ENCODE assay signal across 8 cellular contexts in the genomic region with DNA sequence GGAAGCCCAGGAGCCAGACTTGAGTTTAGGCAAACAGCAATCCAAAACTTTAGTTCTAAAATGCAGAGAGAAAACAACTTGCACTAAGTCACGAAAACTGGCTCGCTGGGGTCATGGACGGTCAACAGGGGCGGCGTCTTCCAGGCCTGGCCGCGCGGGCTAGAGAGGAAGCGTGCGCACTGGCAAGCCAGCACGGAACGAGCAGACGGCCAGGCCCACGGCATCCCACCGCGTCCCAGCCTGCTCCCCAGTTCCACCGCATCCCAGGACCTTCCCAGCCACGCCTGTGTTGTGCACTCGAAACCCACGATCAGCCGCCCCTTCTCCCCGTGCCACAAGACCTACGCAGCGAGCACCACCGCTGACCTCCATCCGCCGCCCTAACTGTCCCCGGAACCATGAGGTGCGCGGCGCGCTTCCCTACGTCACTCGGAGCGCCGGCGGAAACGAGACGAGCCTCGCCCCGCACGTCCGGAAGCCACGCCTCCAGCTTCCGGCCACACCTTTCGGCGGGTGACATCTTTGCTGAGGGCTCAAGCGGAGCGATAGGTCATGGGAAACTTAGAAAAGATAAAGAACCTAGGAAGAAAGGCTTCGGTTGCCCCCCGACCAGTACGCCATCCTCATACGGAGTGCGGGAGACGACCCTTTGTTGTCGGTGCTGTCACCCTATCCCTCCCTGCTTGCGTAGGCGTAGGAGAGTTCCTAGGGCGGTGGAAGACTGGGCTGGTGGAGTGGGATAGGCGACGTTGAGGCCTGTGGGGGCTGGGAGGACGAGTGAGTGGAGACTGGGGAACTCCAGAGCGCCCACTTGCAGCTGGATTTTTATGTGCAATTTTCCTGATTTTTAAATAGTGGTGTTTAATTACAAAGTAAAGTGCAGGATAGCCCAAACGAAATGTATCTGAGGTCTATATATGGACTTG. TPM values are rescaled to one million over a fixed set of nuclear protein-coding genes. Genes with fewer than 3 reads are reported as not detected.
DNase-seq lines count a peak whose midpoint lies in the region; ATAC-seq and TF ChIP-seq lines count a peak whose summit lies in the region.

A gene (minus strand): TSS at position 400 of the 926 bp plus-strand sequence. CDS start 2,460 bp downstream, outside the sequence.

- peaks cover 21% of the 10 kb centered on the region for H3K27me3 Mint-ChIP-seq in activated CD4-positive, alpha-beta T cell treated with anti-CD3 and anti-CD28 coated beads, Interleukin-2, amount 10 ng/mL, durations not matched to agents 24 days and 14 days

- H3K4me3 ChIP-seq in coronary artery, result peak within 1 kb of the TSS; percentile 89

- no peaks in the 10 kb centered on the region for H3K27me3 ChIP-seq in layer of hippocampus (ENCODE audit: control insufficient read depth, insufficient read depth, low read length)

- peak within 1 kb of the TSS; percentile 99 for H3K27ac Mint-ChIP-seq in activated CD4-positive, alpha-beta T cell treated with anti-CD3 and anti-CD28 coated beads, Interleukin-2, amount 10 ng/mL, durations not matched to agents 24 days and 14 days

- peaks cover 37% of the 10 kb centered on the region for H3K36me3 Mint-ChIP-seq in activated CD4-positive, alpha-beta T cell treated with anti-CD3 and anti-CD28 coated beads, Interleukin-2, amount 10 ng/mL, durations not matched to agents 24 days and 14 days (ENCODE audit: low read depth)

- no peak for TF ChIP-seq CTCF in coronary artery (IDR thresholded peaks at IDR 0.05)

- ATAC-seq in GM19324 (IDR thresholded peaks at IDR 0.05; ENCODE audit: low FRiP score, unreplicated experiment), result peak; percentile 96
- ATAC-seq in HG03469 (IDR thresholded peaks at IDR 0.05; ENCODE audit: unreplicated experiment), result peak; percentile 86

- DNase-seq in C1 segment of cervical spinal cord (lab: John Stamatoyannopoulos, UW) (peak; percentile 69 to 97 (median 93)), NCI-H526 (lab: John Stamatoyannopoulos, UW) (peak; percentile 93 to 97), coronary artery (ENCODE audit: low spot score) (peak; percentile 95)
- DNase-seq in activated CD4-positive, alpha-beta T cell treated with anti-CD3 and anti-CD28 coated beads, Interleukin-2, amount 10 ng/mL, durations not matched to agents 24 days and 14 days, result peak; percentile 99
- peak; percentile 88 to 90 for DNase-seq in stimulated activated CD4-positive, alpha-beta T cell treated with anti-CD3 and anti-CD28 coated beads, Interleukin-1b, Interleukin-23, amount 100 ng/mL, for 4 hours (ENCODE audit: low read depth in 2 of 2)

- intact Hi-C loops in activated CD4-positive, alpha-beta T cell treated with anti-CD3 and anti-CD28 coated beads, Interleukin-2, amount 10 ng/mL, durations not matched to agents 24 days and 14 days (cut with micrococcal nuclease), result loop anchor here (1.0 to 2.0 kb wide), 10 partner anchors 25 to 529 kb away; a partner anchor contains a TSS

- peak within 1 kb of the TSS; percentile 98 for H3K4me3 Mint-ChIP-seq in activated CD4-positive, alpha-beta T cell treated with anti-CD3 and anti-CD28 coated beads, Interleukin-2, amount 10 ng/mL, durations not matched to agents 24 days and 14 days

- no peaks in the 10 kb centered on the region for H3K9me3 Mint-ChIP-seq in activated CD4-positive, alpha-beta T cell treated with anti-CD3 and anti-CD28 coated beads, Interleukin-2, amount 10 ng/mL, durations not matched to agents 24 days and 14 days

- H3K27ac ChIP-seq in coronary artery, result peak within 1 kb of the TSS; percentile 87 to 90
- H3K27ac ChIP-seq in layer of hippocampus (ENCODE audit: low read depth, low read length), result peak within 1 kb of the TSS; percentile 95

- peaks cover 35% of the 10 kb centered on the region for H3K4me1 Mint-ChIP-seq in activated CD4-positive, alpha-beta T cell treated with anti-CD3 and anti-CD28 coated beads, Interleukin-2, amount 10 ng/mL, durations not matched to agents 24 days and 14 days

RNA-seq across cellular contexts. Expression of the gene that starts here (rescaled TPM):
- 192 and 198 TPM in 2 replicates for total RNA-seq in activated CD4-positive, alpha-beta T cell treated with anti-CD3 and anti-CD28 coated beads, Interleukin-2, amount 10 ng/mL, durations not matched to agents 24 days and 14 days

Comparison
In these comparisons a context has a peak if more than half of its experiments do, and no peak if none do; other contexts are left out.
1. Peak in every context shown above with its lines: DNase-seq, ATAC-seq, H3K4me3 ChIP-seq and H3K27ac ChIP-seq.